16 cellular contexts compared by ENCODE assay signal in the genomic region with DNA sequence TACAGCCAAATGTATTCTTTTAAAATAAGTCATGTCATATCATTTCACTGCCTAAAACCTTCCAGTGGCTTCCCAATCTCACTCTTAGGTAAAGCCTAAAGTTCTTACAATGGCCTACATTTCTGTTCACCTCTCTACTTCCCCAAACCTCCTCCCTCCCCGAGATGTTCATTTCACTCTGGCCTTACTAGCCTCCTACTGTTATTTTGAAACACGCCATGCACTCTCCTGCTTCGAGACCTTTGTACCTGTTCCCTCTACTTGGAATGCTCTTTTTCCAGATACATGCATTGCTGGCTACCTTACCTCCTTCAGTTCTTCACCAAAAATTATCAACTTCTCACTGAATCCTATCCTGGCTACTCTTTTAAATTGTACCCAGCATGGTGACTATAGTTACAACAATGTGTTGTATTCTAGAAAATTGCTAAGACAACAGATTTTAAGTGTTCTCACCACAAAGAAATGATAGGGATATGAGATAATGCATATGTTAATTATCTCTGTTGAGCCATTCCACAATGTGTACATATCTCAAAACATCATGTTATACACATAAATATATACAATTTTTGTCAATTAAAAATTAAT. TPM values are rescaled to one million over a fixed set of nuclear protein-coding genes. Genes with fewer than 3 reads are reported as not detected.
A peak's percentile ranks its signal among the peaks of the same experiment; 100 is the strongest.
DNase-seq lines count a peak whose midpoint lies in the region; ATAC-seq and TF ChIP-seq lines count a peak whose summit lies in the region.
"Had no signal": no experiment of that assay in that cellular context is flagged by ENCODE, and none has a peak within 500 bp of the region (broad histone marks: within the 10 kb centered on the region; RNA-seq: fewer than 3 reads in every experiment).

No MANE protein-coding gene starts in this region.

- POLR2A ChIA-PET in WTC11 (lab: Charles Lee), result no interaction called here
- POLR2A ChIA-PET in activated CD4-positive, alpha-beta memory T cell treated with anti-CD3 and anti-CD28 coated beads, Interleukin-2, amount 10 ng/mL, durations not matched to agents 7 days and 5 days (lab: Charles Lee), result no interaction called here

- peak overlapping the region; percentile 4 for H3K27ac Mint-ChIP-seq in activated T-cell treated with anti-CD3 and anti-CD28 coated beads, Interleukin-2, amount 50 U/mL, for 72 hours
- no peak overlapping the region for H3K27ac Mint-ChIP-seq in activated T-cell treated with anti-CD3 and anti-CD28 coated beads, Interleukin-2, amount 50 U/mL, for 24 hours
- peak overlapping the region in 2 of 3 donors; percentile 19 to 85 for H3K27ac Mint-ChIP-seq in CD4-positive, CD25-positive, alpha-beta regulatory T cell
- peak overlapping the region; percentile 17; the same call in 1 of the 2 replicates for H3K27ac Mint-ChIP-seq in WTC11
- no peak overlapping the region for H3K27ac Mint-ChIP-seq in activated CD4-positive, alpha-beta memory T cell treated with anti-CD3 and anti-CD28 coated beads, Interleukin-2, amount 10 ng/mL, durations not matched to agents 7 days and 5 days
- H3K27ac Mint-ChIP-seq: CD4-positive, alpha-beta memory T cell had no signal

- no peaks in the 10 kb centered on the region for H3K27me3 Mint-ChIP-seq in activated T-cell treated with anti-CD3 and anti-CD28 coated beads, Interleukin-2, amount 50 U/mL, for 72 hours (ENCODE audit: low read depth)
- no peaks in the 10 kb centered on the region for H3K27me3 Mint-ChIP-seq in activated T-cell treated with anti-CD3 and anti-CD28 coated beads, Interleukin-2, amount 50 U/mL, for 24 hours
- no peaks in the 10 kb centered on the region for H3K27me3 Mint-ChIP-seq in CD4-positive, CD25-positive, alpha-beta regulatory T cell
- no peaks in the 10 kb centered on the region for H3K27me3 Mint-ChIP-seq in WTC11 (ENCODE audit: low read depth)
- H3K27me3 Mint-ChIP-seq in activated CD4-positive, alpha-beta memory T cell treated with anti-CD3 and anti-CD28 coated beads, Interleukin-2, amount 10 ng/mL, durations not matched to agents 7 days and 5 days, result no peaks in the 10 kb centered on the region
- H3K27me3 Mint-ChIP-seq: CD4-positive, alpha-beta memory T cell had no signal

- WGBS in liver, result 31% methylated on average over 3 of the region's 3 CpGs

- ATAC-seq in activated T-cell treated with anti-CD3 and anti-CD28 coated beads, Interleukin-2, amount 50 U/mL, for 72 hours (replicated peaks in 1 of 2), result peak in 1 of 2 donors; percentile 8
- no peak for ATAC-seq in CD4-positive, CD25-positive, alpha-beta regulatory T cell (ENCODE audit: low read depth in 2 of 2)
- ATAC-seq in WTC11, result no peak
- no peak for ATAC-seq in GM19035 (IDR thresholded peaks at IDR 0.05; ENCODE audit: unreplicated experiment)

- TF ChIP-seq CTCF in WTC11 (IDR thresholded peaks at IDR 0.05) (no peak), liver (IDR thresholded peaks at IDR 0.05; ENCODE audit: low read depth, low read length, missing input control) (no peak)

- H3K27me3 ChIP-seq in CD4-positive, CD25-positive, alpha-beta regulatory T cell (ENCODE audit: control insufficient read depth, insufficient read depth, low read length), result no peaks in the 10 kb centered on the region
- H3K27me3 ChIP-seq in liver (ENCODE audit: control insufficient read depth in 4 of 4, insufficient read depth in 4 of 4, low read length in 3 of 4), result no peaks in the 10 kb centered on the region

- peaks cover 35% of the 10 kb centered on the region for H3K4me1 Mint-ChIP-seq in activated T-cell treated with anti-CD3 and anti-CD28 coated beads, Interleukin-2, amount 50 U/mL, for 72 hours (ENCODE audit: low read depth)
- peaks cover 16% of the 10 kb centered on the region for H3K4me1 Mint-ChIP-seq in activated T-cell treated with anti-CD3 and anti-CD28 coated beads, Interleukin-2, amount 50 U/mL, for 24 hours (ENCODE audit: low read depth)
- H3K4me1 Mint-ChIP-seq in CD4-positive, CD25-positive, alpha-beta regulatory T cell, result peaks cover 3 to 16% (median 7%) of the 10 kb centered on the region in 4 donors
- H3K4me1 Mint-ChIP-seq in WTC11, result peaks cover 35% of the 10 kb centered on the region
- H3K4me1 Mint-ChIP-seq in activated CD4-positive, alpha-beta memory T cell treated with anti-CD3 and anti-CD28 coated beads, Interleukin-2, amount 10 ng/mL, durations not matched to agents 7 days and 5 days, result peaks cover 45% of the 10 kb centered on the region

- no peak overlapping the region for H3K27ac ChIP-seq in CD4-positive, CD25-positive, alpha-beta regulatory T cell (ENCODE audit: insufficient read depth, low read length, poor library complexity, severe bottlenecking)
- no peak overlapping the region for H3K27ac ChIP-seq in liver (ENCODE audit: low read depth in 1 of 2, low read length in 2 of 2)
- H3K27ac ChIP-seq: C4-2B had no signal

- no peak for TF ChIP-seq RAD21 in liver (IDR thresholded peaks at IDR 0.05)

- H3K4me3 ChIP-seq in CD4-positive, CD25-positive, alpha-beta regulatory T cell (ENCODE audit: low read depth, low read length), result no peak overlapping the region
- H3K4me3 ChIP-seq in liver (ENCODE audit: low read depth in 1 of 3, low read length in 3 of 3), result no peak overlapping the region

- CTCF ChIA-PET in WTC11 (lab: Charles Lee), result no interaction called here
- CTCF ChIA-PET in activated CD4-positive, alpha-beta memory T cell treated with anti-CD3 and anti-CD28 coated beads, Interleukin-2, amount 10 ng/mL, durations not matched to agents 7 days and 5 days (lab: Charles Lee), result interaction anchor here (8.5 kb wide), 1 partner anchor 15 kb away, joined by 166 read pairs; no protein-coding TSS in a partner anchor

- no peak overlapping the region for H3K4me3 Mint-ChIP-seq in activated T-cell treated with anti-CD3 and anti-CD28 coated beads, Interleukin-2, amount 50 U/mL, for 72 hours
- no peak overlapping the region for H3K4me3 Mint-ChIP-seq in activated T-cell treated with anti-CD3 and anti-CD28 coated beads, Interleukin-2, amount 50 U/mL, for 24 hours
- no peak overlapping the region for H3K4me3 Mint-ChIP-seq in CD4-positive, CD25-positive, alpha-beta regulatory T cell
- no peak overlapping the region for H3K4me3 Mint-ChIP-seq in WTC11
- H3K4me3 Mint-ChIP-seq in activated CD4-positive, alpha-beta memory T cell treated with anti-CD3 and anti-CD28 coated beads, Interleukin-2, amount 10 ng/mL, durations not matched to agents 7 days and 5 days, result no peak overlapping the region
- H3K4me3 Mint-ChIP-seq: CD4-positive, alpha-beta memory T cell had no signal

- peaks cover 4% of the 10 kb centered on the region for H3K36me3 ChIP-seq in CD4-positive, CD25-positive, alpha-beta regulatory T cell (ENCODE audit: control insufficient read depth, insufficient read depth, low read length)
- H3K36me3 ChIP-seq in liver (ENCODE audit: control insufficient read depth in 4 of 4, insufficient read depth in 3 of 4, low read depth in 1 of 4, low read length in 3 of 4), result peaks cover 0 to 3% (median 2%) of the 10 kb centered on the region in 4 donors

- peaks cover 2 to 3% of the 10 kb centered on the region in 2 donors for H3K36me3 Mint-ChIP-seq in activated T-cell treated with anti-CD3 and anti-CD28 coated beads, Interleukin-2, amount 50 U/mL, for 72 hours (ENCODE audit: insufficient read depth in 2 of 2)
- H3K36me3 Mint-ChIP-seq in activated T-cell treated with anti-CD3 and anti-CD28 coated beads, Interleukin-2, amount 50 U/mL, for 24 hours (ENCODE audit: low read depth), result peaks cover 27% of the 10 kb centered on the region
- peaks cover 23% of the 10 kb centered on the region for H3K36me3 Mint-ChIP-seq in CD4-positive, CD25-positive, alpha-beta regulatory T cell
- H3K36me3 Mint-ChIP-seq in WTC11, result no peaks in the 10 kb centered on the region
- peaks cover 18% of the 10 kb centered on the region for H3K36me3 Mint-ChIP-seq in activated CD4-positive, alpha-beta memory T cell treated with anti-CD3 and anti-CD28 coated beads, Interleukin-2, amount 10 ng/mL, durations not matched to agents 7 days and 5 days (ENCODE audit: low read depth)

- H3K9ac ChIP-seq in liver (ENCODE audit: low read depth in 1 of 2, low read length in 2 of 2), result no peak overlapping the region

- H3K4me1 ChIP-seq in CD4-positive, CD25-positive, alpha-beta regulatory T cell (ENCODE audit: control insufficient read depth, insufficient read depth, low read length, poor library complexity, severe bottlenecking), result peaks cover 7% of the 10 kb centered on the region
- H3K4me1 ChIP-seq in liver (ENCODE audit: control insufficient read depth in 4 of 4, insufficient read depth in 4 of 4, low read length in 3 of 4), result peaks cover 4 to 10% (median 6%) of the 10 kb centered on the region in 4 donors

- no peaks in the 10 kb centered on the region for H3K9me3 Mint-ChIP-seq in activated T-cell treated with anti-CD3 and anti-CD28 coated beads, Interleukin-2, amount 50 U/mL, for 72 hours
- no peaks in the 10 kb centered on the region for H3K9me3 Mint-ChIP-seq in activated T-cell treated with anti-CD3 and anti-CD28 coated beads, Interleukin-2, amount 50 U/mL, for 24 hours
- no peaks in the 10 kb centered on the region for H3K9me3 Mint-ChIP-seq in CD4-positive, CD25-positive, alpha-beta regulatory T cell
- H3K9me3 Mint-ChIP-seq in WTC11, result no peaks in the 10 kb centered on the region
- no peaks in the 10 kb centered on the region for H3K9me3 Mint-ChIP-seq in activated CD4-positive, alpha-beta memory T cell treated with anti-CD3 and anti-CD28 coated beads, Interleukin-2, amount 10 ng/mL, durations not matched to agents 7 days and 5 days

- DNase-seq in activated T-cell treated with anti-CD3 and anti-CD28 coated beads, Interleukin-2, amount 50 U/mL, for 72 hours, result no peak
- DNase-seq in activated T-cell treated with anti-CD3 and anti-CD28 coated beads, Interleukin-2, amount 50 U/mL, for 24 hours, result no peak
- DNase-seq in CD4-positive, CD25-positive, alpha-beta regulatory T cell, result no peak
- no peak for DNase-seq in WTC11 (ENCODE audit: low spot score)
- DNase-seq in activated CD4-positive, alpha-beta memory T cell treated with anti-CD3 and anti-CD28 coated beads, Interleukin-2, amount 10 ng/mL, durations not matched to agents 7 days and 5 days, result no peak
- no peak for DNase-seq in activated CD8-positive, alpha-beta memory T cell treated with anti-CD3 and anti-CD28 coated beads, Interleukin-2, amount 50 U/mL, for 4 hours
- DNase-seq: ACHN; CD4-positive, alpha-beta memory T cell; DMS153; DMS79; GDM1; GOT3; H7 had no signal

- no peaks in the 10 kb centered on the region for H3K9me3 ChIP-seq in CD4-positive, CD25-positive, alpha-beta regulatory T cell (ENCODE audit: control insufficient read depth in 2 of 2, low read length in 2 of 2)
- H3K9me3 ChIP-seq in liver (ENCODE audit: control insufficient read depth in 4 of 4, low read length in 3 of 4), result no peaks in the 10 kb centered on the region

TF ChIP-seq in liver, 16 proteins besides CTCF, POLR2A, EP300 and RAD21:
- TF ChIP-seq HNF4A (conservative IDR thresholded peaks at IDR 0.05) (peak; percentile 48 to 65), JUND (IDR thresholded peaks at IDR 0.05) (no peak)

RNA-seq across cellular contexts. Expression of a gene that starts 50.6 kb away (rescaled TPM):
- 10 to 100 TPM; 73.5 to 79.2 TPM for total RNA-seq in activated T-cell treated with anti-CD3 and anti-CD28 coated beads, Interleukin-2, amount 50 U/mL, for 72 hours
- total RNA-seq in CD4-positive, CD25-positive, alpha-beta regulatory T cell, result 1.7 TPM
- under 1 TPM in 3 of 4 donors, not detected in 1; 0.13 to 0.78 (median 0.56) TPM for polyA plus RNA-seq in CD4-positive, CD25-positive, alpha-beta regulatory T cell
- total RNA-seq in WTC11 (2021) (6.5 to 7.7 TPM (median 7.6 TPM) in 3 replicates), liver (1 to 10 TPM in 1 of 2 donors, under 1 TPM in 1; 0.50 to 4.8 TPM)
- polyA plus RNA-seq in liver, result under 1 TPM; 0.18 to 0.19 TPM
- 10 to 100 TPM; 28.3 to 29.7 TPM for total RNA-seq in activated CD4-positive, alpha-beta memory T cell treated with anti-CD3 and anti-CD28 coated beads, Interleukin-2, amount 10 ng/mL, durations not matched to agents 7 days and 5 days
- polyA plus RNA-seq: CD4-positive, alpha-beta memory T cell had no signal

Comparison
In these comparisons a context has a peak if more than half of its experiments do, and no peak if none do; other contexts are left out.
1. H3K27ac Mint-ChIP-seq: peak in activated T-cell treated with anti-CD3 and anti-CD28 coated beads, Interleukin-2, amount 50 U/mL, for 72 hours (single experiment), CD4-positive, CD25-positive, alpha-beta regulatory T cell (2 of 3) and WTC11 (single experiment); none in activated T-cell treated with anti-CD3 and anti-CD28 coated beads, Interleukin-2, amount 50 U/mL, for 24 hours (single experiment) and activated CD4-positive, alpha-beta memory T cell treated with anti-CD3 and anti-CD28 coated beads, Interleukin-2, amount 10 ng/mL, durations not matched to agents 7 days and 5 days (single experiment).